1 cellular context compared by ENCODE assay signal in genomic region chr16:73846292-73846849, GRCh38.
TF ChIP-seq lines count a peak whose summit lies in the region.

No MANE protein-coding gene starts in this region.

TF ChIP-seq in GM23338, 12 proteins besides CTCF, POLR2A, EP300 and RAD21 (continued from another document):
- TF ChIP-seq ZNF462 (CRISPR knock-in tag; IDR thresholded peaks at IDR 0.05): no peak
- TF ChIP-seq ZNF114 (CRISPR knock-in tag; IDR thresholded peaks at IDR 0.05): no peak
